ENCODE assay signal across 8 cellular contexts in the genomic region with DNA sequence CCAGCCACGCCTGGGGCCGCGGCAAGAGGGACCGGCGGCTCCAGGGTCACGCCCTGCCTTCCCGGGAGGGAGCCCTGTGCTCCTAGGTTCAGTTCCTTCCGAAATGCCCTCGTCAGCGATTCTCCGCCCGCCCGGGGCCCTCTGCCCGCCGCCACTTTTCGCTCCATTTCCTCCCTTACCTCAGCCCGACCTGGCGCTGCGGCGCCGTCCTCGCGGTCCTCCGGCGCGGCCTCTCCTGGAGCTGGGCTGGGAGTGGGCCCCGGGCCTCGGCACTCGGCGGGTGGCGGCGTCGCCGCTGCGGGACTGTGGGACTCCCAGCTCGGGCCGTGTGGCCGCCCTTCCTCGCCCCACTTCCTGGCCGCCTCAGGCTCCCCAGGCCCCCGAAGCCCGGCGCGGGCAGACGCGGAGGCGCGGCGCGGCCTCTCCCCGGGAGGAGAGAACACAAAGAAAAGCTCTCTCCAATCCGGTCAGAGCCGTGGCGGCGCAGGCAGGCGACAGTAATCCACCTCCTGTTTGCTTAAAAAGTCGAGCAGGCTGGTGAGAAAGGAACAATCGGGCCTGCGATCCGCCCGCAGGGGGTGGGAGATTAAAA. TPM values are rescaled to one million over a fixed set of nuclear protein-coding genes. Genes with fewer than 3 reads are reported as not detected.
DNase-seq lines count a peak whose midpoint lies in the region; ATAC-seq and TF ChIP-seq lines count a peak whose summit lies in the region.

No MANE protein-coding gene starts in this region.

- H3K4me3 ChIP-seq in A673 (ENCODE audit: low read depth, low read length, poor library complexity, severe bottlenecking): peak overlapping the region; percentile 96
- H3K4me3 ChIP-seq in HEK293 (ENCODE audit: low read depth, low read length): peak overlapping the region; percentile 92
- H3K4me3 ChIP-seq in liver (ENCODE audit: low read depth in 1 of 3, low read length in 3 of 3): peak overlapping the region in 2 of 3 donors; percentile 60 to 64
- peak overlapping the region; percentile 92 for H3K4me3 ChIP-seq in thoracic aorta

- TF ChIP-seq RAD21 in liver (IDR thresholded peaks at IDR 0.05): no peak

- POLR2A ChIA-PET in A673 (lab: Charles Lee; ENCODE audit: low non-redundant PET): interaction anchor here (0.6 kb wide), 1 partner anchor 45 kb away, joined by 6 read pairs; no protein-coding TSS in a partner anchor
- POLR2A ChIA-PET in HEK293 (lab: Yijun Ruan, JAX): interaction anchor here (0.6 to 6.5 kb wide), 27 partner anchors 9 to 1153 kb away, joined by 3 to 52 read pairs (median 4); a partner anchor contains a TSS

- peak overlapping the region; percentile 72 to 76 for H3K9ac ChIP-seq in liver (ENCODE audit: low read depth in 1 of 2, low read length in 2 of 2)

- CTCF ChIA-PET in A673 (lab: Charles Lee): interaction anchor here (1.3 kb wide), 1 partner anchor 23 kb away, joined by 4 read pairs; no protein-coding TSS in a partner anchor
- CTCF ChIA-PET in HEK293 (lab: Yijun Ruan, JAX): interaction anchor here (0.6 to 2.1 kb wide), 9 partner anchors 11 to 196 kb away, joined by 3 to 8 read pairs (median 4); a partner anchor contains a TSS

- TF ChIP-seq CTCF in A673 (conservative IDR thresholded peaks at IDR 0.05; ENCODE audit: low read depth, low read length) (no peak), HEK293 (tag by site-specific recombination; IDR thresholded peaks at IDR 0.05) (no peak), liver (IDR thresholded peaks at IDR 0.05; ENCODE audit: low read depth, low read length, missing input control) (no peak), thoracic aorta (IDR thresholded peaks at IDR 0.05) (no peak)

- no peaks in the 10 kb centered on the region for H3K27me3 ChIP-seq in A673 (replicated peaks; ENCODE audit: insufficient read depth, low read depth, low read length, poor library complexity)
- H3K27me3 ChIP-seq in liver (ENCODE audit: control insufficient read depth in 4 of 4, insufficient read depth in 4 of 4, low read length in 3 of 4): no peaks in the 10 kb centered on the region
- H3K27me3 ChIP-seq in thoracic aorta (replicated peaks; ENCODE audit: insufficient read depth): no peaks in the 10 kb centered on the region

- H3K36me3 ChIP-seq in A673 (ENCODE audit: insufficient read depth, low read length, poor library complexity, severe bottlenecking): peaks cover 5% of the 10 kb centered on the region
- peaks cover 0 to 8% of the 10 kb centered on the region in 2 experiments; a peak in 1 of 3 replicates for H3K36me3 ChIP-seq in HEK293 (ENCODE audit: control insufficient read depth in 2 of 2, insufficient read depth in 1 of 2, low read length in 2 of 2)
- H3K36me3 ChIP-seq in liver (ENCODE audit: control insufficient read depth in 4 of 4, insufficient read depth in 3 of 4, low read depth in 1 of 4, low read length in 3 of 4): no peaks in the 10 kb centered on the region
- H3K36me3 ChIP-seq in thoracic aorta: no peaks in the 10 kb centered on the region

- no peak for ATAC-seq in central memory CD8-positive, alpha-beta T cell (replicated peaks; ENCODE audit: extremely low read depth, poor library complexity, severe bottlenecking)
- ATAC-seq in thoracic aorta (ENCODE audit: insufficient number of reproducible peaks, low FRiP score, low read depth): no peak
- ATAC-seq in HG03521 (IDR thresholded peaks at IDR 0.05; ENCODE audit: unreplicated experiment): no peak

- peak; percentile 91 for DNase-seq in A673 (ENCODE audit: low spot score)
- peak; percentile 69 for DNase-seq in SHP77 treated with DMSO at 0.1 percent for 48 hours (lab: John Stamatoyannopoulos, UW)
- DNase-seq in central memory CD8-positive, alpha-beta T cell (ENCODE audit: low spot score in 2 of 2): no peak
- DNase-seq in thoracic aorta (ENCODE audit: low spot score): no peak
- DNase-seq in DMS79 treated with DMSO at 0.1 percent for 48 hours (lab: John Stamatoyannopoulos, UW): no peak

- BruUV-seq in A673 (replicated peaks; lab: Mats Ljungman, UMichigan): no TSS peak

- no peaks in the 10 kb centered on the region for H3K9me3 Mint-ChIP-seq in central memory CD8-positive, alpha-beta T cell

- peak overlapping the region; percentile 42 for H3K4me3 Mint-ChIP-seq in central memory CD8-positive, alpha-beta T cell

- H3K4me1 ChIP-seq in A673 (ENCODE audit: insufficient read depth, low read length, poor library complexity, severe bottlenecking): peaks cover 28% of the 10 kb centered on the region
- H3K4me1 ChIP-seq in HEK293 (ENCODE audit: control insufficient read depth, insufficient read depth, low read length): peaks cover 21% of the 10 kb centered on the region
- peaks cover 17 to 54% (median 36%) of the 10 kb centered on the region in 4 donors for H3K4me1 ChIP-seq in liver (ENCODE audit: control insufficient read depth in 4 of 4, insufficient read depth in 4 of 4, low read length in 3 of 4)
- peaks cover 16 to 37% of the 10 kb centered on the region in 2 donors for H3K4me1 ChIP-seq in thoracic aorta (ENCODE audit: control insufficient read depth in 1 of 2, low read depth in 2 of 2)

- under 1% methylated on average over 61 of the region's 61 CpGs for WGBS in liver

- H3K27ac ChIP-seq in A673 (ENCODE audit: low read depth, low read length, poor library complexity, severe bottlenecking) (peak overlapping the region; percentile 100), HEK293 (ENCODE audit: extremely low read depth, low read depth, low read length) (peak overlapping the region; percentile 100), liver (ENCODE audit: low read depth in 1 of 2, low read length in 2 of 2) (peak overlapping the region; percentile 76 to 92), thoracic aorta (peak overlapping the region; percentile 94 to 97)

- H3K36me3 Mint-ChIP-seq in central memory CD8-positive, alpha-beta T cell (ENCODE audit: insufficient read depth): peaks cover 35% of the 10 kb centered on the region

- H3K27ac Mint-ChIP-seq in central memory CD8-positive, alpha-beta T cell (ENCODE audit: low read depth): peak overlapping the region; percentile 67

- no peaks in the 10 kb centered on the region for H3K9me3 ChIP-seq in A673 (ENCODE audit: low read depth, low read length, poor library complexity, severe bottlenecking)
- no peaks in the 10 kb centered on the region for H3K9me3 ChIP-seq in HEK293 (ENCODE audit: control insufficient read depth, insufficient read depth, low read depth, low read length)
- no peaks in the 10 kb centered on the region for H3K9me3 ChIP-seq in liver (ENCODE audit: control insufficient read depth in 4 of 4, low read length in 3 of 4)
- H3K9me3 ChIP-seq in thoracic aorta: no peaks in the 10 kb centered on the region

- intact Hi-C loops in A673 (cut with micrococcal nuclease; ENCODE audit: unreplicated experiment): loop anchor here (10.0 kb wide), 1 partner anchor 102 kb away; a partner anchor contains a TSS

- H3K27me3 Mint-ChIP-seq in central memory CD8-positive, alpha-beta T cell: peaks cover 67% of the 10 kb centered on the region

- H3K4me1 Mint-ChIP-seq in central memory CD8-positive, alpha-beta T cell: peaks cover 23% of the 10 kb centered on the region

TF ChIP-seq in HEK293, 187 proteins besides CTCF, POLR2A, EP300 and RAD21 (continues in another document):
- TF ChIP-seq ZNF24 (tag by site-specific recombination; IDR thresholded peaks at IDR 0.05): no peak
- TF ChIP-seq ZSCAN23 (tag by site-specific recombination; IDR thresholded peaks at IDR 0.05): no peak
- TF ChIP-seq, protein P1, sequence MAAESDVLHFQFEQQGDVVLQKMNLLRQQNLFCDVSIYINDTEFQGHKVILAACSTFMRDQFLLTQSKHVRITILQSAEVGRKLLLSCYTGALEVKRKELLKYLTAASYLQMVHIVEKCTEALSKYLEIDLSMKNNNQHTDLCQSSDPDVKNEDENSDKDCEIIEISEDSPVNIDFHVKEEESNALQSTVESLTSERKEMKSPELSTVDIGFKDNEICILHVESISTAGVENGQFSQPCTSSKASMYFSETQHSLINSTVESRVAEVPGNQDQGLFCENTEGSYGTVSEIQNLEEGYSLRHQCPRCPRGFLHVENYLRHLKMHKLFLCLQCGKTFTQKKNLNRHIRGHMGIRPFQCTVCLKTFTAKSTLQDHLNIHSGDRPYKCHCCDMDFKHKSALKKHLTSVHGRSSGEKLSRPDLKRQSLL (tag by site-specific recombination; IDR thresholded peaks at IDR 0.05): peak; percentile 4; the same call in 1 of the 2 replicates

TF ChIP-seq in liver, 16 proteins besides CTCF, POLR2A, EP300 and RAD21 (continues in another document):
- TF ChIP-seq NR2F2 (IDR thresholded peaks at IDR 0.05) (no peak), EGR1 (IDR thresholded peaks at IDR 0.05; ENCODE audit: low read depth in 2 of 2) (no peak), HNF4G (IDR thresholded peaks at IDR 0.05) (no peak), FOXA1 (IDR thresholded peaks at IDR 0.05) (no peak), YY1 (IDR thresholded peaks at IDR 0.05) (no peak), JUND (IDR thresholded peaks at IDR 0.05) (no peak), RXRA (IDR thresholded peaks at IDR 0.05) (no peak), GABPA (IDR thresholded peaks at IDR 0.05 in 1 of 2, conservative IDR thresholded peaks at IDR 0.05 in 1 of 2) (no peak), FOXA2 (IDR thresholded peaks at IDR 0.05) (no peak)
- TF ChIP-seq, protein P2, sequence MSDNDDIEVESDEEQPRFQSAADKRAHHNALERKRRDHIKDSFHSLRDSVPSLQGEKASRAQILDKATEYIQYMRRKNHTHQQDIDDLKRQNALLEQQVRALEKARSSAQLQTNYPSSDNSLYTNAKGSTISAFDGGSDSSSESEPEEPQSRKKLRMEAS (IDR thresholded peaks at IDR 0.05): no peak
- TF ChIP-seq, protein P3, sequence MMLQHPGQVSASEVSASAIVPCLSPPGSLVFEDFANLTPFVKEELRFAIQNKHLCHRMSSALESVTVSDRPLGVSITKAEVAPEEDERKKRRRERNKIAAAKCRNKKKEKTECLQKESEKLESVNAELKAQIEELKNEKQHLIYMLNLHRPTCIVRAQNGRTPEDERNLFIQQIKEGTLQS (IDR thresholded peaks at IDR 0.05): no peak

RNA-seq across cellular contexts. Expression of a gene that starts 1.6 kb away (rescaled TPM):
- 74.2 and 80.6 TPM in 2 replicates for total RNA-seq in A673 (2021)
- total RNA-seq in liver: 1 to 10 TPM; 3.2 to 3.9 TPM
- 1 to 10 TPM in 1 of 2 donors, under 1 TPM in 1; 0.76 to 1.9 TPM for polyA plus RNA-seq in liver
- total RNA-seq in thoracic aorta: 10 to 100 TPM; 41.2 to 69.6 TPM

Comparison
In these comparisons a context has a peak if more than half of its experiments do, and no peak if none do; other contexts are left out.
1. DNase-seq: peak in A673 (single experiment) and SHP77 treated with DMSO at 0.1 percent for 48 hours (single experiment); none in central memory CD8-positive, alpha-beta T cell (0 of 2), thoracic aorta (single experiment) and DMS79 treated with DMSO at 0.1 percent for 48 hours (single experiment).
2. RNA of a gene that starts 1.6 kb away (total RNA-seq): 74.2 to 80.6 TPM in A673 and 41.2 to 69.6 TPM in thoracic aorta; 3.2 to 3.9 TPM in liver; every median in the first group is over 4 times any median in the second.
3. Peak in every context shown above with its lines, with median percentiles within 50 percentile points of each other: H3K27ac ChIP-seq and H3K4me3 ChIP-seq.